ENCODE assay signal across 14 cellular contexts in genomic region chr2:164757934-164758695, GRCh38.
A peak's percentile ranks its signal among the peaks of the same experiment; 100 is the strongest.
DNase-seq lines count a peak whose midpoint lies in the region; ATAC-seq, FAIRE-seq and TF ChIP-seq lines count a peak whose summit lies in the region.
"Had no signal": no experiment of that assay in that cellular context is flagged by ENCODE, and none has a peak within 500 bp of the region (broad histone marks: within the 10 kb centered on the region; RNA-seq: fewer than 3 reads in every experiment).

No MANE protein-coding gene starts in this region.

- no peak for FAIRE-seq in RCC 7860 (lab: Jason Lieb, UNC)

- peaks cover 53 to 75% (median 58%) of the 10 kb centered on the region in 3 donors for H3K4me1 Mint-ChIP-seq in naive B cell

- H3K9me3 ChIP-seq in BLaER1 treated with 17β-estradiol and CSF1 and Interleukin-3, amounts not matched to agents 10 nM and 100 nM (replicated peaks in 1 of 11), result no peaks in the 10 kb centered on the region; a peak in 1 of 22 replicates
- H3K9me3 ChIP-seq: esophagus squamous epithelium had no signal

- no peaks in the 10 kb centered on the region for H3K27me3 Mint-ChIP-seq in naive B cell

- H3K36me3 Mint-ChIP-seq in naive B cell, result peaks cover 0 to 8% of the 10 kb centered on the region in 2 donors

- peak overlapping the region; percentile 11 to 79 (median 70) for H3K4me3 Mint-ChIP-seq in naive B cell
- H3K4me3 Mint-ChIP-seq: T-helper 2 cell treated with Interferon-gamma antibody and Interleukin-4, amounts not matched to agents 5 μg/mL and 100 μg/mL, for 36 hours had no signal

- H3K9ac ChIP-seq in BLaER1 treated with 17β-estradiol and CSF1 and Interleukin-3, amounts not matched to agents 10 nM and 100 nM, result peak overlapping the region in 1 of 11 experiments; percentile 43; a peak in 1 of 22 replicates

- peak overlapping the region in 7 of 11 experiments; percentile 21 to 72 (median 54); a peak in 12 of 22 replicates for H3K27ac ChIP-seq in BLaER1 treated with 17β-estradiol and CSF1 and Interleukin-3, amounts not matched to agents 10 nM and 100 nM
- H3K27ac ChIP-seq: esophagus squamous epithelium had no signal

- H3K36me3 ChIP-seq in BLaER1 treated with 17β-estradiol and CSF1 and Interleukin-3, amounts not matched to agents 10 nM and 100 nM, result no peaks in the 10 kb centered on the region
- H3K36me3 ChIP-seq: esophagus squamous epithelium had no signal

- H3K4me1 ChIP-seq in BLaER1 treated with 17β-estradiol and CSF1 and Interleukin-3, amounts not matched to agents 10 nM and 100 nM, result peaks cover 0 to 51% (median 0%) of the 10 kb centered on the region in 10 experiments; a peak in 7 of 20 replicates

- H4K20me1 ChIP-seq in BLaER1 treated with 17β-estradiol and CSF1 and Interleukin-3, amounts not matched to agents 10 nM and 100 nM, result no peaks in the 10 kb centered on the region

- ATAC-seq in naive B cell (ENCODE audit: low read depth in 2 of 2) (no peak), GM21619 (IDR thresholded peaks at IDR 0.05; ENCODE audit: unreplicated experiment) (no peak)
- ATAC-seq: left ventricle myocardium superior had no signal

- no peaks in the 10 kb centered on the region for H3K9me3 Mint-ChIP-seq in naive B cell
- H3K9me3 Mint-ChIP-seq: T-helper 2 cell treated with Interferon-gamma antibody and Interleukin-4, amounts not matched to agents 5 μg/mL and 100 μg/mL, for 36 hours had no signal

- peak overlapping the region in 4 of 11 experiments; percentile 28 to 61 (median 37); a peak in 6 of 22 replicates for H3K4me2 ChIP-seq in BLaER1 treated with 17β-estradiol and CSF1 and Interleukin-3, amounts not matched to agents 10 nM and 100 nM

- peak overlapping the region; percentile 21 to 92 (median 66) for H3K27ac Mint-ChIP-seq in naive B cell
- H3K27ac Mint-ChIP-seq: T-helper 2 cell treated with Interferon-gamma antibody and Interleukin-4, amounts not matched to agents 5 μg/mL and 100 μg/mL, for 36 hours had no signal

- H3K4me3 ChIP-seq in BLaER1 treated with 17β-estradiol and CSF1 and Interleukin-3, amounts not matched to agents 10 nM and 100 nM, result no peak overlapping the region
- H3K4me3 ChIP-seq in epithelial cell of esophagus (ENCODE audit: low read length), result no peak overlapping the region
- H3K4me3 ChIP-seq: esophagus squamous epithelium had no signal

- DNase-seq in MV-4-11 (lab: John Stamatoyannopoulos, UW) (peak; percentile 50), epithelial cell of esophagus (ENCODE audit: low read depth) (peak; percentile 66), naive B cell (no peak), NCI-H524 (lab: John Stamatoyannopoulos, UW) (no peak), RCC 7860 (ENCODE audit: low spot score) (no peak), NCI-H345 (lab: John Stamatoyannopoulos, UW) (no peak)
- DNase-seq: amygdala, esophagus squamous epithelium, left ventricle myocardium superior, NCI-H187 treated with DMSO at 0.1 percent for 48 hours, posterior cingulate gyrus had no signal

- TF ChIP-seq CTCF in epithelial cell of esophagus (IDR thresholded peaks at IDR 0.05; ENCODE audit: insufficient read depth, low read depth, low read length, missing control alignments), result no peak

- no peaks in the 10 kb centered on the region for H3K27me3 ChIP-seq in BLaER1 treated with 17β-estradiol and CSF1 and Interleukin-3, amounts not matched to agents 10 nM and 100 nM
- H3K27me3 ChIP-seq: esophagus squamous epithelium had no signal

Comparison
In these comparisons a context has a peak if more than half of its experiments do, and no peak if none do; other contexts are left out.
1. DNase-seq: peak in MV-4-11 (single experiment) and epithelial cell of esophagus (single experiment); none in naive B cell (single experiment), NCI-H524 (0 of 2), RCC 7860 (single experiment) and NCI-H345 (single experiment).